In the genomic region with DNA sequence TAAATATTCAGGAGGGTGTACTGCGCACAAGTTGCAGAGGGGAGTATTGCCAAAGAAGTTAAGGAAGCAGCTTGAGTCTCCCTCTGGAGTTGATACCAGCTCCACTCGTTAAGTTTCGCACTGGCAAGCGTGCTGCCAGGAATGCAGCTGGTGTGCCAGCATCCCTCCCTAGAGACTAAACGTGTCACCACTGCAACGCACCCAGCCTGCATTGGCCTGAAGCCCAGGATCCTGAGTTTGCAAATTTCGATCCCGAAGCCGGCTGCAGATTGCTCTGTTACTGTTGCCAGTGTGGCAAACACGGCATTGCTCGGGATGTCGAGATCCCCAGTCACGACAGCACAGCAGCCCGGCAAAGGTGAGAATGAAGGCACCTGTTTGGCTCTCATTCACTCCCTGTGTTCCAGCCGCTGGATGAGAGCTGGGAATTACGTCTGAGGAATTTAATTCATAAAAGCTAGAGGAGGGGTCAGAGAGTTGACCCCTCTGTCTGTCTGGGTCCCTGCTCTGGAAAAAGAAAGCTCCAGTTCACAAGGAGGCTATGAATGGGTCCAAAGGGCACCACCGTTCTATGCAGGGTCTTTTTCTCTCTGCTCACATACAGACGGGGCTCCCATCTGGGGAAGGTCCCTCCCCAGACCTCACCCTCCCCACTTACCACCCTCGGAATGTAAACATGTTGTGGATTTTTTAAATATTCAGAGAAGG, we compare ENCODE assay signal across 8 cellular contexts.
DNase-seq lines count a peak whose midpoint lies in the region; ATAC-seq and TF ChIP-seq lines count a peak whose summit lies in the region.

No MANE protein-coding gene starts in this region.

- peak; percentile 11 for TF ChIP-seq CTCF in fibroblast of mammary gland (conservative IDR thresholded peaks at IDR 0.05; ENCODE audit: control insufficient read depth, insufficient read depth, low read depth, low read length)

- H3K27ac Mint-ChIP-seq in activated T-cell treated with anti-CD3 and anti-CD28 coated beads, Interleukin-2, amount 50 U/mL, for 24 hours = no peak overlapping the region

- no peak overlapping the region for H3K4me3 Mint-ChIP-seq in activated T-cell treated with anti-CD3 and anti-CD28 coated beads, Interleukin-2, amount 50 U/mL, for 24 hours

- no peaks in the 10 kb centered on the region for H3K4me1 Mint-ChIP-seq in activated T-cell treated with anti-CD3 and anti-CD28 coated beads, Interleukin-2, amount 50 U/mL, for 24 hours (ENCODE audit: low read depth)

- H3K4me3 ChIP-seq in fibroblast of mammary gland (ENCODE audit: control insufficient read depth, low read depth, low read length) = peak overlapping the region; percentile 1

- DNase-seq in GM04504 (ENCODE audit: low read depth) (peak; percentile 98), SHP77 treated with DMSO at 0.1 percent for 48 hours (lab: John Stamatoyannopoulos, UW) (peak; percentile 83), fibroblast of mammary gland (ENCODE audit: low read depth) (peak; percentile 96), occipital lobe (lab: John Stamatoyannopoulos, UW) (peak; percentile 79)
- DNase-seq in activated CD8-positive, alpha-beta memory T cell treated with anti-CD3 and anti-CD28 coated beads, Interleukin-2, amount 50 U/mL, for 48 hours = no peak
- DNase-seq in activated T-cell treated with anti-CD3 and anti-CD28 coated beads, Interleukin-2, amount 50 U/mL, for 24 hours = no peak

- H3K27me3 Mint-ChIP-seq in activated T-cell treated with anti-CD3 and anti-CD28 coated beads, Interleukin-2, amount 50 U/mL, for 24 hours = peaks cover 45% of the 10 kb centered on the region

- no peaks in the 10 kb centered on the region for H3K36me3 Mint-ChIP-seq in activated T-cell treated with anti-CD3 and anti-CD28 coated beads, Interleukin-2, amount 50 U/mL, for 24 hours (ENCODE audit: low read depth)

- no peaks in the 10 kb centered on the region for H3K9me3 Mint-ChIP-seq in activated T-cell treated with anti-CD3 and anti-CD28 coated beads, Interleukin-2, amount 50 U/mL, for 24 hours

- no peak for ATAC-seq in GM21528 (IDR thresholded peaks at IDR 0.05; ENCODE audit: low FRiP score, unreplicated experiment)
- ATAC-seq in GM19463 (IDR thresholded peaks at IDR 0.05; ENCODE audit: unreplicated experiment) = no peak

Comparison
In these comparisons a context has a peak if more than half of its experiments do, and no peak if none do; other contexts are left out.
1. DNase-seq: peak in GM04504 (single experiment), SHP77 treated with DMSO at 0.1 percent for 48 hours (single experiment), fibroblast of mammary gland (single experiment) and occipital lobe (single experiment); none in activated CD8-positive, alpha-beta memory T cell treated with anti-CD3 and anti-CD28 coated beads, Interleukin-2, amount 50 U/mL, for 48 hours (single experiment) and activated T-cell treated with anti-CD3 and anti-CD28 coated beads, Interleukin-2, amount 50 U/mL, for 24 hours (single experiment).